Comparison of ENCODE assay signal across 1 cellular context in genomic region chr3:54681706-54682105, GRCh38.
TF ChIP-seq lines count a peak whose summit lies in the region.

No MANE protein-coding gene starts in this region.

TF ChIP-seq in H1, 55 proteins besides CTCF, POLR2A, EP300 and RAD21:
- TF ChIP-seq CEBPB (IDR thresholded peaks at IDR 0.05; ENCODE audit: low read depth, low read length) (peak; percentile 79), ASH2L (IDR thresholded peaks at IDR 0.05; ENCODE audit: low read length) (no peak)
TF ChIP-seq in H1: peak in this region for 1.
